ENCODE assay signal across 8 cellular contexts in genomic region chr12:23950775-23951391, GRCh38. TPM values are rescaled to one million over a fixed set of nuclear protein-coding genes. Genes with fewer than 3 reads are reported as not detected.
DNase-seq lines count a peak whose midpoint lies in the region; ATAC-seq and TF ChIP-seq lines count a peak whose summit lies in the region.

No MANE protein-coding gene starts in this region.

- H3K9me3 ChIP-seq in liver (ENCODE audit: control insufficient read depth in 4 of 4, low read length in 3 of 4) (no peaks in the 10 kb centered on the region), tibial artery (no peaks in the 10 kb centered on the region)

- peak overlapping the region; percentile 74 to 78 for H3K9ac ChIP-seq in liver (ENCODE audit: low read depth in 1 of 2, low read length in 2 of 2)

- TF ChIP-seq CTCF in liver (IDR thresholded peaks at IDR 0.05; ENCODE audit: low read depth, low read length, missing input control), result no peak
- no peak for TF ChIP-seq CTCF in tibial artery (IDR thresholded peaks at IDR 0.05)

- no peak for TF ChIP-seq RAD21 in liver (IDR thresholded peaks at IDR 0.05)

- H3K4me1 ChIP-seq in liver (ENCODE audit: control insufficient read depth in 4 of 4, insufficient read depth in 4 of 4, low read length in 3 of 4), result peaks cover 0 to 33% (median 12%) of the 10 kb centered on the region in 4 donors
- H3K4me1 ChIP-seq in tibial artery, result peaks cover 0 to 24% (median 5%) of the 10 kb centered on the region in 4 donors

- peak overlapping the region; percentile 63 to 84 for H3K27ac ChIP-seq in liver (ENCODE audit: low read depth in 1 of 2, low read length in 2 of 2)
- H3K27ac ChIP-seq in tibial artery, result peak overlapping the region in 1 of 2 donors; percentile 38

- H3K27me3 ChIP-seq in liver (ENCODE audit: control insufficient read depth in 4 of 4, insufficient read depth in 4 of 4, low read length in 3 of 4), result no peaks in the 10 kb centered on the region
- H3K27me3 ChIP-seq in tibial artery, result peaks cover 0 to 2% of the 10 kb centered on the region in 2 donors

- H3K36me3 ChIP-seq in liver (ENCODE audit: control insufficient read depth in 4 of 4, insufficient read depth in 3 of 4, low read depth in 1 of 4, low read length in 3 of 4) (no peaks in the 10 kb centered on the region), tibial artery (no peaks in the 10 kb centered on the region)

- WGBS in liver, result 13% methylated on average over 10 of the region's 10 CpGs

- H3K4me3 ChIP-seq in liver (ENCODE audit: low read depth in 1 of 3, low read length in 3 of 3) (peak overlapping the region; percentile 50 to 81 (median 62)), tibial artery (peak overlapping the region; percentile 47 to 51)

- peak; percentile 60 for DNase-seq in NCI-H1092 treated with DMSO at 0.1 percent for 48 hours (lab: John Stamatoyannopoulos, UW)
- no peak for DNase-seq in NCI-H1092 (lab: John Stamatoyannopoulos, UW)
- peak; percentile 78 for DNase-seq in ecto neural progenitor cell (ENCODE audit: low spot score)
- no peak for DNase-seq in tibial artery
- no peak for DNase-seq in activated T-cell treated with anti-CD3 and anti-CD28 coated beads, Interleukin-2, amount 50 U/mL, for 1 hour

- intact Hi-C loops in tibial artery (cut with DNase I; ENCODE audit: low total_unique reads), result no loop called here

- ATAC-seq in GM18909 (IDR thresholded peaks at IDR 0.05; ENCODE audit: poor library complexity, unreplicated experiment) (no peak), HG03095 (IDR thresholded peaks at IDR 0.05; ENCODE audit: unreplicated experiment) (no peak)

TF ChIP-seq in liver, 16 proteins besides CTCF, POLR2A, EP300 and RAD21:
- TF ChIP-seq HNF4A (conservative IDR thresholded peaks at IDR 0.05) (no peak), EGR1 (IDR thresholded peaks at IDR 0.05; ENCODE audit: low read depth in 2 of 2) (no peak), ZBTB33 (IDR thresholded peaks at IDR 0.05) (no peak), YY1 (IDR thresholded peaks at IDR 0.05) (peak; percentile 62), SP1 (IDR thresholded peaks at IDR 0.05) (no peak), FOXA1 (IDR thresholded peaks at IDR 0.05) (no peak)
- TF ChIP-seq, protein P1, sequence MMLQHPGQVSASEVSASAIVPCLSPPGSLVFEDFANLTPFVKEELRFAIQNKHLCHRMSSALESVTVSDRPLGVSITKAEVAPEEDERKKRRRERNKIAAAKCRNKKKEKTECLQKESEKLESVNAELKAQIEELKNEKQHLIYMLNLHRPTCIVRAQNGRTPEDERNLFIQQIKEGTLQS (IDR thresholded peaks at IDR 0.05), result no peak

RNA-seq across cellular contexts. Expression of gene SOX5, which starts 1.4 kb away (rescaled TPM):
- total RNA-seq in liver, result 10 to 100 TPM in 1 of 2 donors, 1 to 10 TPM in 1; 8.4 to 42.4 TPM
- polyA plus RNA-seq in liver, result 10 to 100 TPM in 1 of 2 donors, 1 to 10 TPM in 1; 2.3 to 16.2 TPM

Comparison
In these comparisons a context has a peak if more than half of its experiments do, and no peak if none do; other contexts are left out.
1. DNase-seq: peak in NCI-H1092 treated with DMSO at 0.1 percent for 48 hours (single experiment) and ecto neural progenitor cell (single experiment); none in NCI-H1092 (single experiment), tibial artery (0 of 2) and activated T-cell treated with anti-CD3 and anti-CD28 coated beads, Interleukin-2, amount 50 U/mL, for 1 hour (single experiment).